ENCODE assay signal across 18 cellular contexts in the genomic region with DNA sequence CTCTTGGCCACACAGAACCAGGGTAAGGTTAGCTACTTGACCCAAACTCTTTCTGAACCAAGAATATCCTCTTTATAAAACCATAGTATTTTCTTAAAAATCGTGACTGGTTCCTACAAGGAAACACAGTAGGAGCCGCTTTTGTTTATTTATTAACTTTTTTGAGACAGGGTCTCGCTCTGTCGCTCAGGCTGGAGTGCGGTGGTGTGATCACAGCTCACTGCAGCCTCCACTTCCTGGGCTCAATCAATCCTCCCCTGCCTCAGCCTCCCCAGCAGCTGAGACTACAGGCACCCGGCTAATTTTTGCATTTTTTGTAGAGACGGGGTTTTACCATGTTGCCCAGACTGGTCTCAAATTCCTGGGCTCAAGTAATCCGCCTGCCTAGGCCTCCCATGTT. TPM values are rescaled to one million over a fixed set of nuclear protein-coding genes. Genes with fewer than 3 reads are reported as not detected.
A peak's percentile ranks its signal among the peaks of the same experiment; 100 is the strongest.
DNase-seq lines count a peak whose midpoint lies in the region; ATAC-seq, FAIRE-seq and TF ChIP-seq lines count a peak whose summit lies in the region.
"Had no signal": no experiment of that assay in that cellular context is flagged by ENCODE, and none has a peak within 500 bp of the region (broad histone marks: within the 10 kb centered on the region; RNA-seq: fewer than 3 reads in every experiment).

No MANE protein-coding gene starts in this region.

- DNase-seq in HepG2 (ENCODE audit: low spot score) (no peak), right lobe of liver (no peak), kidney tubule cell (ENCODE audit: low spot score) (peak; percentile 62), spleen (peak; percentile 39), tibial artery (no peak), COLO668 (lab: John Stamatoyannopoulos, UW; ENCODE audit: unreplicated experiment) (no peak)
- DNase-seq: C1 segment of cervical spinal cord; CD4-positive, alpha-beta T cell; DMS153; DMS79 treated with DMSO at 0.1 percent for 48 hours; GDM1; HCEC 1CT; HFFc6 had no signal

- no peak overlapping the region for H2AFZ ChIP-seq in HepG2 (ENCODE audit: low read length)

- no peaks in the 10 kb centered on the region for H3K36me3 ChIP-seq in HepG2 (replicated peaks in 1 of 2; ENCODE audit: control insufficient read depth in 1 of 2, insufficient read depth in 2 of 2, low read length in 2 of 2)
- H3K36me3 ChIP-seq in right lobe of liver: no peaks in the 10 kb centered on the region
- no peaks in the 10 kb centered on the region for H3K36me3 ChIP-seq in spleen
- no peaks in the 10 kb centered on the region for H3K36me3 ChIP-seq in tibial artery

- POLR2A ChIA-PET in HepG2 (lab: Yijun Ruan, JAX): no interaction called here

- H3K9me3 ChIP-seq in HepG2 (ENCODE audit: low read length) (no peaks in the 10 kb centered on the region), right lobe of liver (no peaks in the 10 kb centered on the region), spleen (no peaks in the 10 kb centered on the region), tibial artery (no peaks in the 10 kb centered on the region)

- H3K4me2 ChIP-seq in HepG2 (ENCODE audit: low read depth, low read length): no peak overlapping the region

- TF ChIP-seq CTCF in HepG2 (CRISPR knock-in tag; IDR thresholded peaks at IDR 0.05) (no peak), right lobe of liver (IDR thresholded peaks at IDR 0.05) (no peak), spleen (IDR thresholded peaks at IDR 0.05 in 8 of 11, conservative IDR thresholded peaks at IDR 0.05 in 3 of 11) (no peak), tibial artery (IDR thresholded peaks at IDR 0.05) (no peak)

- intact Hi-C loops in HepG2 (cut with micrococcal nuclease; ENCODE audit: unreplicated experiment): no loop called here
- intact Hi-C loops in right lobe of liver (cut with DNase I): no loop called here
- intact Hi-C loops in spleen (cut with DNase I; ENCODE audit: low total_unique reads): no loop called here
- intact Hi-C loops in tibial artery (cut with DNase I; ENCODE audit: low total_unique reads): no loop called here

- in situ Hi-C loops in HepG2 (cut with HindIII; ENCODE audit: extremely low pct_ligation_motif_present, low pct_unique_long_range_greater_than_20kb): no loop called here

- H3K4me1 ChIP-seq in HepG2 (ENCODE audit: insufficient read depth, low read length): peaks cover 34% of the 10 kb centered on the region
- H3K4me1 ChIP-seq in right lobe of liver: no peaks in the 10 kb centered on the region
- peaks cover 5 to 78% (median 30%) of the 10 kb centered on the region in 6 donors for H3K4me1 ChIP-seq in spleen
- peaks cover 0 to 31% (median 19%) of the 10 kb centered on the region in 4 donors for H3K4me1 ChIP-seq in tibial artery

- H3K27ac ChIP-seq in HepG2 (ENCODE audit: extremely low read length, insufficient read depth, low read length): no peak overlapping the region
- H3K27ac ChIP-seq in right lobe of liver: no peak overlapping the region
- H3K27ac ChIP-seq in spleen: peak overlapping the region in 1 of 8 donors; percentile 13
- no peak overlapping the region for H3K27ac ChIP-seq in tibial artery
- H3K27ac ChIP-seq: 22Rv1 had no signal

- no peaks in the 10 kb centered on the region for H3K79me2 ChIP-seq in HepG2 (ENCODE audit: insufficient read depth, low read length)

- no peak for ATAC-seq in HepG2
- ATAC-seq in right lobe of liver: no peak
- no peak for ATAC-seq in GM21447 (IDR thresholded peaks at IDR 0.05; ENCODE audit: unreplicated experiment)

- H3K27me3 ChIP-seq in HepG2 (ENCODE audit: control insufficient read depth in 1 of 2, insufficient read depth in 2 of 2, low read length in 2 of 2): peaks cover 8 to 72% of the 10 kb centered on the region in 2 experiments
- no peaks in the 10 kb centered on the region for H3K27me3 ChIP-seq in right lobe of liver
- H3K27me3 ChIP-seq in spleen (replicated peaks in 1 of 7): peaks cover 0 to 9% (median 0%) of the 10 kb centered on the region in 7 donors
- no peaks in the 10 kb centered on the region for H3K27me3 ChIP-seq in tibial artery

- no peak for TF ChIP-seq RAD21 in HepG2 (CRISPR knock-in tag; IDR thresholded peaks at IDR 0.05)

- TF ChIP-seq EP300 in HepG2 (IDR thresholded peaks at IDR 0.05; ENCODE audit: low read depth in 2 of 2, low read length in 2 of 2) (no peak), HepG2 (CRISPR knock-in tag; IDR thresholded peaks at IDR 0.05; ENCODE audit: borderline replicate concordance) (no peak)

- H3K9ac ChIP-seq in HepG2 (ENCODE audit: insufficient read depth, low read depth, low read length): no peak overlapping the region

- no peak for FAIRE-seq in HepG2 (lab: Jason Lieb, UNC)
- FAIRE-seq: D721Med, GM12892, HTR-8/SVneo had no signal

- 30% methylated on average over 8 of the region's 8 CpGs for WGBS in HepG2 (ENCODE audit: low lambda C conversion rate)
- WGBS in right lobe of liver (ENCODE audit: insufficient coverage, low coverage, low lambda C conversion rate, missing lambda C conversion rate): 89% methylated on average over 6 of the region's 8 CpGs
- WGBS in spleen, 5 donors: 85 to 92% (median 90%) methylated on average over 8 of the region's 8 CpGs

- no peak overlapping the region for H3K4me3 ChIP-seq in HepG2 (replicated peaks in 1 of 3; ENCODE audit: insufficient read depth in 1 of 3, low read depth in 2 of 3, low read length in 3 of 3)
- H3K4me3 ChIP-seq in right lobe of liver: no peak overlapping the region
- H3K4me3 ChIP-seq in spleen: no peak overlapping the region
- no peak overlapping the region for H3K4me3 ChIP-seq in tibial artery

- no peaks in the 10 kb centered on the region for H4K20me1 ChIP-seq in HepG2 (ENCODE audit: insufficient read depth, low read length)

- BruUV-seq in HepG2 (replicated peaks; lab: Mats Ljungman, UMichigan): no TSS peak

- TF ChIP-seq POLR2A in HepG2 (IDR thresholded peaks at IDR 0.05; ENCODE audit: insufficient read depth in 1 of 2, low read depth in 2 of 2, low read length in 2 of 2) (no peak), right lobe of liver (IDR thresholded peaks at IDR 0.05) (no peak), spleen (IDR thresholded peaks at IDR 0.05) (no peak)

- CTCF ChIA-PET in HepG2 (lab: Yijun Ruan, JAX; ENCODE audit: low intra/inter-chr PET ratio, low total read pairs): no interaction called here

TF ChIP-seq in HepG2, 621 proteins besides CTCF, POLR2A, EP300 and RAD21:
- no peak for TF ChIP-seq RBM22 (optimal IDR thresholded peaks at IDR 0.05; ENCODE audit: low read length)
- TF ChIP-seq, protein P1, sequence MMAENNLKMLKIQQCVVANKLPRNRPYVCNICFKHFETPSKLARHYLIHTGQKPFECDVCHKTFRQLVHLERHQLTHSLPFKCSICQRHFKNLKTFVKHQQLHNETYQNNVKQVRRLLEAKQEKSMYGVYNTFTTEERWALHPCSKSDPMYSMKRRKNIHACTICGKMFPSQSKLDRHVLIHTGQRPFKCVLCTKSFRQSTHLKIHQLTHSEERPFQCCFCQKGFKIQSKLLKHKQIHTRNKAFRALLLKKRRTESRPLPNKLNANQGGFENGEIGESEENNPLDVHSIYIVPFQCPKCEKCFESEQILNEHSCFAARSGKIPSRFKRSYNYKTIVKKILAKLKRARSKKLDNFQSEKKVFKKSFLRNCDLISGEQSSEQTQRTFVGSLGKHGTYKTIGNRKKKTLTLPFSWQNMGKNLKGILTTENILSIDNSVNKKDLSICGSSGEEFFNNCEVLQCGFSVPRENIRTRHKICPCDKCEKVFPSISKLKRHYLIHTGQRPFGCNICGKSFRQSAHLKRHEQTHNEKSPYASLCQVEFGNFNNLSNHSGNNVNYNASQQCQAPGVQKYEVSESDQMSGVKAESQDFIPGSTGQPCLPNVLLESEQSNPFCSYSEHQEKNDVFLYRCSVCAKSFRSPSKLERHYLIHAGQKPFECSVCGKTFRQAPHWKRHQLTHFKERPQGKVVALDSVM (CRISPR knock-in tag; IDR thresholded peaks at IDR 0.05): peak; percentile 94

RNA-seq across cellular contexts. Expression of a gene that starts 14.7 kb away (rescaled TPM):
- total RNA-seq in HepG2 (2016; rRNA removed; fragmentation: Illumina TruSeq; extraction: Trizol) (141 and 186 TPM in 2 replicates), right lobe of liver (100 to 1,000 TPM in 1 of 6 experiments, 10 to 100 TPM in 5; 43.7 to 148 (median 59.1) TPM), spleen (100 to 1,000 TPM; 114 to 312 (median 190) TPM)
- total RNA-seq in HepG2 (2016; cell fraction: cytosol; rRNA removed; fragmentation: Illumina TruSeq; extraction: Trizol; ENCODE audit: low read depth): 30.0 and 32.3 TPM in 2 replicates
- total RNA-seq in HepG2 (2016; cell fraction: insoluble cytoplasmic fraction; rRNA removed; fragmentation: Illumina TruSeq; extraction: Trizol): 139 and 174 TPM in 2 replicates
- total RNA-seq in HepG2 (2016; cell fraction: membrane; rRNA removed; fragmentation: Illumina TruSeq; extraction: Trizol): 118 and 119 TPM in 2 replicates
- total RNA-seq in HepG2 (2016; cell fraction: nucleus; rRNA removed; fragmentation: Illumina TruSeq; extraction: Trizol): 60.6 and 72.1 TPM in 2 replicates
- polyA plus RNA-seq in HepG2 (2011; rRNA removed) (80.1 and 95.5 TPM in 2 replicates), spleen (10 to 100 TPM; 55.8 to 87.4 (median 58.9) TPM)
- 121 and 137 TPM in 2 replicates for polyA plus RNA-seq in HepG2 (2011; cell fraction: cytosol; rRNA removed)
- 61.9 and 67.8 TPM in 2 replicates for polyA plus RNA-seq in HepG2 (2011; cell fraction: nucleus; rRNA removed)
- 113 and 128 TPM in 2 replicates for polyA plus RNA-seq in HepG2 (2012)
- 48.2 and 51.8 TPM in 2 replicates for polyA plus RNA-seq in HepG2 (2016; cell fraction: cytosol; fragmentation: Illumina TruSeq; extraction: Trizol; ENCODE audit: low read depth)
- polyA plus RNA-seq in HepG2 (2016; cell fraction: insoluble cytoplasmic fraction; fragmentation: Illumina TruSeq; extraction: Trizol; ENCODE audit: low read depth): 322 and 369 TPM in 2 replicates
- 139 and 153 TPM in 2 replicates for polyA plus RNA-seq in HepG2 (2016; cell fraction: membrane; fragmentation: Illumina TruSeq; extraction: Trizol; ENCODE audit: low read depth)
- 125 and 129 TPM in 2 replicates for polyA plus RNA-seq in HepG2 (2016; cell fraction: nucleus; fragmentation: Illumina TruSeq; extraction: Trizol; ENCODE audit: insufficient read depth, low read depth)
- 155 and 250 TPM in 2 replicates for polyA minus RNA-seq in HepG2 (2011; rRNA and poly(A)+ RNA removed; ENCODE audit: low replicate concordance)
- 71.1 and 86.5 TPM in 2 replicates for polyA minus RNA-seq in HepG2 (2011; cell fraction: cytosol; rRNA and poly(A)+ RNA removed)
- polyA minus RNA-seq in HepG2 (2011; cell fraction: nucleus; rRNA and poly(A)+ RNA removed): 45.8 and 58.4 TPM in 2 replicates

Comparison
In these comparisons a context has a peak if more than half of its experiments do, and no peak if none do; other contexts are left out.
1. DNase-seq: peak in kidney tubule cell (single experiment) and spleen (single experiment); none in HepG2 (single experiment), right lobe of liver (0 of 3), tibial artery (0 of 2) and COLO668 (single experiment).